Comparison of ENCODE assay signal across 9 cellular contexts in genomic region chr14:37595809-37596595, GRCh38. TPM values are rescaled to one million over a fixed set of nuclear protein-coding genes. Genes with fewer than 3 reads are reported as not detected.
DNase-seq lines count a peak whose midpoint lies in the region; ATAC-seq lines count a peak whose summit lies in the region.
"Had no signal": no experiment of that assay in that cellular context is flagged by ENCODE, and none has a peak within 500 bp of the region (broad histone marks: within the 10 kb centered on the region; RNA-seq: fewer than 3 reads in every experiment).

No MANE protein-coding gene starts in this region.

- H3K4me3 Mint-ChIP-seq in activated CD8-positive, alpha-beta T cell treated with anti-CD3 and anti-CD28 coated beads, Interleukin-2, amount 10 ng/mL, durations not matched to agents 7 days and 5 days = peak overlapping the region; percentile 54

- DNase-seq in NCI-H69 (lab: John Stamatoyannopoulos, UW) (peak; percentile 99), glomerular visceral epithelial cell (ENCODE audit: extremely low spot score) (peak; percentile 71), cerebellum (ENCODE audit: low spot score) (no peak)
- DNase-seq in activated CD8-positive, alpha-beta T cell treated with anti-CD3 and anti-CD28 coated beads, Interleukin-2, amount 10 ng/mL, durations not matched to agents 7 days and 5 days = peak; percentile 33

- peaks cover 14% of the 10 kb centered on the region for H3K9me3 Mint-ChIP-seq in activated CD8-positive, alpha-beta T cell treated with anti-CD3 and anti-CD28 coated beads, Interleukin-2, amount 10 ng/mL, durations not matched to agents 7 days and 5 days (ENCODE audit: insufficient read depth)

- H3K36me3 Mint-ChIP-seq in activated CD8-positive, alpha-beta T cell treated with anti-CD3 and anti-CD28 coated beads, Interleukin-2, amount 10 ng/mL, durations not matched to agents 7 days and 5 days (ENCODE audit: low read depth) = peaks cover 20% of the 10 kb centered on the region

- ATAC-seq in GM18517 (IDR thresholded peaks at IDR 0.05; ENCODE audit: unreplicated experiment) = peak; percentile 59
- peak; percentile 47 for ATAC-seq in HG03521 (IDR thresholded peaks at IDR 0.05; ENCODE audit: unreplicated experiment)
- peak; percentile 35 for ATAC-seq in activated CD8-positive, alpha-beta T cell treated with anti-CD3 and anti-CD28 coated beads, Interleukin-2, amount 10 ng/mL, durations not matched to agents 7 days and 5 days
- ATAC-seq in HG02884 (IDR thresholded peaks at IDR 0.05; ENCODE audit: unreplicated experiment) = no peak

- H3K4me3 ChIP-seq in skin epidermis = peak overlapping the region; percentile 2 to 40 (median 24)

- peaks cover 68% of the 10 kb centered on the region for H3K27me3 Mint-ChIP-seq in activated CD8-positive, alpha-beta T cell treated with anti-CD3 and anti-CD28 coated beads, Interleukin-2, amount 10 ng/mL, durations not matched to agents 7 days and 5 days (ENCODE audit: low read depth)

- POLR2A ChIA-PET in activated CD8-positive, alpha-beta T cell treated with anti-CD3 and anti-CD28 coated beads, Interleukin-2, amount 10 ng/mL, durations not matched to agents 7 days and 5 days (lab: Charles Lee) = no interaction called here

- CTCF ChIA-PET in activated CD8-positive, alpha-beta T cell treated with anti-CD3 and anti-CD28 coated beads, Interleukin-2, amount 10 ng/mL, durations not matched to agents 7 days and 5 days (lab: Charles Lee) = no interaction called here

- no peak overlapping the region for H3K27ac ChIP-seq in skin epidermis

- H3K27ac Mint-ChIP-seq in activated CD8-positive, alpha-beta T cell treated with anti-CD3 and anti-CD28 coated beads, Interleukin-2, amount 10 ng/mL, durations not matched to agents 7 days and 5 days = peak overlapping the region; percentile 30

- H3K4me1 Mint-ChIP-seq in activated CD8-positive, alpha-beta T cell treated with anti-CD3 and anti-CD28 coated beads, Interleukin-2, amount 10 ng/mL, durations not matched to agents 7 days and 5 days (ENCODE audit: low read depth) = peaks cover 23% of the 10 kb centered on the region

RNA-seq across cellular contexts. Expression of gene TTC6, which starts 0.6 kb away (rescaled TPM):
- total RNA-seq in activated CD8-positive, alpha-beta T cell treated with anti-CD3 and anti-CD28 coated beads, Interleukin-2, amount 10 ng/mL, durations not matched to agents 7 days and 5 days = not detected
- total RNA-seq in cerebellum = 2.4 TPM
- total RNA-seq: T-helper 2 cell treated with Interferon-gamma antibody and Interleukin-4, amounts not matched to agents 100 ng/mL and 5 ng/mL, for 36 hours had no signal

RNA-seq across cellular contexts. Expression of gene FOXA1, which starts 1.0 kb away (rescaled TPM):
- total RNA-seq in activated CD8-positive, alpha-beta T cell treated with anti-CD3 and anti-CD28 coated beads, Interleukin-2, amount 10 ng/mL, durations not matched to agents 7 days and 5 days = not detected
- not detected for total RNA-seq in cerebellum
- total RNA-seq: T-helper 2 cell treated with Interferon-gamma antibody and Interleukin-4, amounts not matched to agents 100 ng/mL and 5 ng/mL, for 36 hours had no signal
